Comparison of ENCODE assay signal across 8 cellular contexts in the genomic region with DNA sequence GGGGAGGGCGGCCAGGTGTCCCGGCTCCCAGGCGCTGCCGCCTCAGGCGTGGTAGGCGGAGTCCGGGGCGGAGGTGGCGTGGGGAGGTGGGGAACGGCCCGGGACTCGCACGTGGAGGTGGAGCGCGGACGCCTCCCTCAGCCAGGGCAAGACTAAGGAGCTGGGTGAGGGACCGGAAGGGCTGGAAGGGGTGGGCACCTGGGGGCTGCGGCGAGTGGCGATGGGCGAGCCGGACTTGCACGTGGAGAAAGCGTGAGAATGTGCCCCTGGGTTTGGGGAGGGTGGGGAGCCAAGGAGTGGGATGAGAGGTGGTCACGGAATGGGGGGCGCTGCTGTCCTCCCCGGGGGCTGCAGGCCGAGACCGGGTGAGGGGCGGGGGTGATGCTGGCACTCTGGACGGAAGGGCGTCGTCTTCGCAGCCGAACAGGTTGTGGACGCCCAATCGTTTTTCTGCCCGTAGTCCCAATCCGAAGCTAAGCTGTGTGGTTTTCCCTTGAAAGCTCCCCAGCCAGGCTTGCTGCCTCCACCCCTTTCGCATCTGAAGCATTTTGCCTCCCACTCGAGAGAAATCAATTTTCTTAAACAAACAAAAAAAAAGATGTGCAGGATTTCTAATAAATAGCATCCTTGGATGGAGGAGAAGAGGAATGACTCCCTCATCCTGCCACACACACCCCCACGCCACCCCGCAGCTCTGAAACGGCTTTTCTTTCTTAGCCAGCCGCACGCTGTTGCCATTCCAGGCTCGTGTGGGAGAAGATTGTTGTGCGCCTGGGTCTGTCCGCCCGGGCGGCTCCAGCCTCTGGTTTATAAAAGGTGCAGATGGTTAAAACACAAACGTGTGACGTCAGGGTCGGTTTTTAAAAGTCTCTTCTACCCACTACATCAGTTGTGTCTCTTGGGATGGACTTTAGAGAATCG.
DNase-seq lines count a peak whose midpoint lies in the region; ATAC-seq and TF ChIP-seq lines count a peak whose summit lies in the region.

No MANE protein-coding gene starts in this region.

- peaks cover 25% of the 10 kb centered on the region for H3K4me1 Mint-ChIP-seq in activated CD4-positive, alpha-beta T cell treated with anti-CD3 and anti-CD28 coated beads, Interleukin-2, amount 10 ng/mL, durations not matched to agents 24 days and 14 days

- no peak for TF ChIP-seq POLR2A in erythroblast (IDR thresholded peaks at IDR 0.05; ENCODE audit: low read length)

- no peak for TF ChIP-seq CTCF in AG10803 (conservative IDR thresholded peaks at IDR 0.05; ENCODE audit: low read length)

- peak overlapping the region; percentile 46 to 52 for H3K9ac ChIP-seq in mucosa of rectum (ENCODE audit: low read depth in 1 of 2, low read length in 2 of 2)

- H3K27ac ChIP-seq in mucosa of rectum (ENCODE audit: low read depth in 2 of 2, low read length in 2 of 2) = peak overlapping the region; percentile 86 to 90

- peaks cover 5 to 11% of the 10 kb centered on the region in 2 donors for H3K4me1 ChIP-seq in mucosa of rectum (ENCODE audit: control insufficient read depth in 2 of 2, insufficient read depth in 2 of 2, low read length in 2 of 2)

- H3K4me3 ChIP-seq in AG10803 (ENCODE audit: low read length) (peak overlapping the region; percentile 86), mucosa of rectum (ENCODE audit: low read length in 2 of 2) (peak overlapping the region; percentile 65 to 79)

- no peaks in the 10 kb centered on the region for H3K27me3 ChIP-seq in mucosa of rectum (ENCODE audit: control insufficient read depth in 2 of 2, insufficient read depth in 2 of 2, low read length in 2 of 2)

- H3K27ac Mint-ChIP-seq in activated CD4-positive, alpha-beta T cell treated with anti-CD3 and anti-CD28 coated beads, Interleukin-2, amount 10 ng/mL, durations not matched to agents 24 days and 14 days = peak overlapping the region; percentile 80

- H3K9me3 Mint-ChIP-seq in activated CD4-positive, alpha-beta T cell treated with anti-CD3 and anti-CD28 coated beads, Interleukin-2, amount 10 ng/mL, durations not matched to agents 24 days and 14 days = peaks cover 6% of the 10 kb centered on the region

- DNase-seq in AG10803 (ENCODE audit: low read depth) = peak; percentile 39
- peak; percentile 63 to 81 for DNase-seq in NCI-H1930 (lab: John Stamatoyannopoulos, UW)
- peak; percentile 73 for DNase-seq in activated CD4-positive, alpha-beta T cell treated with anti-CD3 and anti-CD28 coated beads, Interleukin-2, amount 10 ng/mL, durations not matched to agents 24 days and 14 days
- peak; percentile 52 to 62 for DNase-seq in erythroblast (lab: John Stamatoyannopoulos, UW)
- DNase-seq in stromal cell of bone marrow (ENCODE audit: low read depth) = peak; percentile 17

- ATAC-seq in GM18519 (IDR thresholded peaks at IDR 0.05; ENCODE audit: low FRiP score, unreplicated experiment) (peak; percentile 22), HG02943 (IDR thresholded peaks at IDR 0.05; ENCODE audit: low read depth, unreplicated experiment) (peak; percentile 52)

- intact Hi-C loops in activated CD4-positive, alpha-beta T cell treated with anti-CD3 and anti-CD28 coated beads, Interleukin-2, amount 10 ng/mL, durations not matched to agents 24 days and 14 days (cut with micrococcal nuclease) = loop anchor here (2.0 to 5.0 kb wide), 2 partner anchors 407 to 913 kb away; partner anchors contain the start of genes NR2C2 and OXNAD1

- no peaks in the 10 kb centered on the region for H3K36me3 ChIP-seq in mucosa of rectum (ENCODE audit: control insufficient read depth in 2 of 2, insufficient read depth in 2 of 2, low read length in 2 of 2)

- peak overlapping the region; percentile 92 for H3K4me3 Mint-ChIP-seq in activated CD4-positive, alpha-beta T cell treated with anti-CD3 and anti-CD28 coated beads, Interleukin-2, amount 10 ng/mL, durations not matched to agents 24 days and 14 days

- H3K27me3 Mint-ChIP-seq in activated CD4-positive, alpha-beta T cell treated with anti-CD3 and anti-CD28 coated beads, Interleukin-2, amount 10 ng/mL, durations not matched to agents 24 days and 14 days = peaks cover 12% of the 10 kb centered on the region

- H3K9me3 ChIP-seq in mucosa of rectum (ENCODE audit: control insufficient read depth in 2 of 2, low read length in 2 of 2) = no peaks in the 10 kb centered on the region

- H3K36me3 Mint-ChIP-seq in activated CD4-positive, alpha-beta T cell treated with anti-CD3 and anti-CD28 coated beads, Interleukin-2, amount 10 ng/mL, durations not matched to agents 24 days and 14 days (ENCODE audit: low read depth) = peaks cover 11% of the 10 kb centered on the region

Comparison
In these comparisons a context has a peak if more than half of its experiments do, and no peak if none do; other contexts are left out.
1. Peak in every context shown above with its lines: DNase-seq, ATAC-seq, H3K4me3 ChIP-seq and H3K27ac ChIP-seq.
2. DNase-seq: peak in every context shown above with its lines; median percentile 73 in activated CD4-positive, alpha-beta T cell treated with anti-CD3 and anti-CD28 coated beads, Interleukin-2, amount 10 ng/mL, durations not matched to agents 24 days and 14 days; 72 in NCI-H1930; 57 in erythroblast; 39 in AG10803; 17 in stromal cell of bone marrow.